ENCODE assay signal across 20 cellular contexts in genomic region chr19:16091546-16092475, GRCh38. TPM values are rescaled to one million over a fixed set of nuclear protein-coding genes. Genes with fewer than 3 reads are reported as not detected.
DNase-seq lines count a peak whose midpoint lies in the region; ATAC-seq and TF ChIP-seq lines count a peak whose summit lies in the region.
"Had no signal": no experiment of that assay in that cellular context is flagged by ENCODE, and none has a peak within 500 bp of the region (broad histone marks: within the 10 kb centered on the region; RNA-seq: fewer than 3 reads in every experiment).

No MANE protein-coding gene starts in this region.

- no peak overlapping the region for H3K4ac ChIP-seq in trophoblast cell (ENCODE audit: low read depth, low read length)

- no peak overlapping the region for H3K18ac ChIP-seq in trophoblast cell (ENCODE audit: low read length)

- H2AFZ ChIP-seq in trophoblast cell (ENCODE audit: insufficient read depth, low read length, poor library complexity) = no peak overlapping the region

- peak overlapping the region; percentile 79; the same call in 1 of the 2 replicates for H3K27ac ChIP-seq in BLaER1
- peak overlapping the region; percentile 36 for H3K27ac ChIP-seq in brain microvascular endothelial cell
- H3K27ac ChIP-seq in trophoblast cell (ENCODE audit: low read depth, low read length) = peak overlapping the region; percentile 43
- no peak overlapping the region for H3K27ac ChIP-seq in caudate nucleus (ENCODE audit: low read depth, low read length)
- H3K27ac ChIP-seq: HL-60 had no signal

- WGBS in trophoblast cell (ENCODE audit: extremely low coverage, insufficient coverage, insufficient read length) = no CpG with 5 or more reads among the region's 13 CpGs

- no peak for TF ChIP-seq CTCF in brain microvascular endothelial cell (IDR thresholded peaks at IDR 0.05; ENCODE audit: low read depth, low read length, missing control alignments)

- no peak overlapping the region for H3K23ac ChIP-seq in trophoblast cell (ENCODE audit: low read length)

- in situ Hi-C loops in brain microvascular endothelial cell (cut with HindIII; ENCODE audit: low pct_ligation_motif_present, low sequenced_read_pairs) = no loop called here
- in situ Hi-C loops in G401 (cut with HindIII; ENCODE audit: low sequenced_read_pairs) = no loop called here

- H4K91ac ChIP-seq in trophoblast cell (ENCODE audit: low read depth, low read length) = no peak overlapping the region

- peaks cover 98% of the 10 kb centered on the region for H3K4me1 ChIP-seq in BLaER1
- H3K4me1 ChIP-seq in trophoblast cell (ENCODE audit: control insufficient read depth in 1 of 2, insufficient read depth in 2 of 2, low read length in 2 of 2) = peaks cover 13 to 32% of the 10 kb centered on the region in 2 experiments
- H3K4me1 ChIP-seq: BE2C had no signal

- H3K79me1 ChIP-seq in trophoblast cell (ENCODE audit: low read length) = no peaks in the 10 kb centered on the region

- no peak overlapping the region for H4K8ac ChIP-seq in trophoblast cell (ENCODE audit: low read depth, low read length)

- no peak overlapping the region for H3K14ac ChIP-seq in trophoblast cell (ENCODE audit: low read length)

- H3K4me2 ChIP-seq in BLaER1 (peak overlapping the region; percentile 29), trophoblast cell (ENCODE audit: low read length) (no peak overlapping the region)

- H4K20me1 ChIP-seq in BLaER1 = peaks cover 5% of the 10 kb centered on the region

- H4K12ac ChIP-seq in trophoblast cell (ENCODE audit: low read depth, low read length) = no peak overlapping the region

- no peak overlapping the region for H2BK120ac ChIP-seq in trophoblast cell (ENCODE audit: insufficient read depth, low read length, poor library complexity)

- H3K9ac ChIP-seq in BLaER1 (no peak overlapping the region; the same call in 1 of the 2 replicates), trophoblast cell (ENCODE audit: low read length) (no peak overlapping the region)

- no peak overlapping the region for H2BK12ac ChIP-seq in trophoblast cell (ENCODE audit: low read length)

- H2AK5ac ChIP-seq in trophoblast cell (ENCODE audit: low read length) = no peak overlapping the region

- DNase-seq in brain microvascular endothelial cell (no peak), trophoblast cell (peak; percentile 62 to 68), caudate nucleus (lab: John Stamatoyannopoulos, UW) (no peak), G401 (ENCODE audit: low spot score) (no peak)
- DNase-seq: activated naive CD4-positive, alpha-beta T cell treated with anti-CD3 and anti-CD28 coated beads, Interleukin-2, amount 50 U/mL, for 16 hours; BE2C; DMS53; mammary epithelial cell; NCI-H1092; NCI-H526 had no signal

- H3K36me3 ChIP-seq in BLaER1 (peaks cover 98% of the 10 kb centered on the region), brain microvascular endothelial cell (replicated peaks) (peaks cover 98% of the 10 kb centered on the region), trophoblast cell (ENCODE audit: control insufficient read depth in 1 of 2, insufficient read depth in 2 of 2, low read length in 2 of 2) (peaks cover 85 to 94% of the 10 kb centered on the region in 2 experiments)

- ATAC-seq in GM18505 (IDR thresholded peaks at IDR 0.05; ENCODE audit: unreplicated experiment) (no peak), GM18868 (IDR thresholded peaks at IDR 0.05; ENCODE audit: unreplicated experiment) (no peak), HG03571 (IDR thresholded peaks at IDR 0.05; ENCODE audit: unreplicated experiment) (no peak)
- ATAC-seq: esophagus mucosa, right cardiac atrium, SK-N-SH treated with all-trans-retinoic acid at 6 μM for 48 hours had no signal

- H2BK5ac ChIP-seq in trophoblast cell (ENCODE audit: low read depth, low read length, poor library complexity) = no peak overlapping the region

- H3K4me3 ChIP-seq in BLaER1 (no peak overlapping the region), brain microvascular endothelial cell (ENCODE audit: low read depth, low read length) (no peak overlapping the region), trophoblast cell (ENCODE audit: low read depth, low read length) (no peak overlapping the region)

- TF ChIP-seq POLR2A in GM18505 (IDR thresholded peaks at IDR 0.05; ENCODE audit: borderline replicate concordance, extremely low read depth, insufficient read depth, insufficient read length) = peak; percentile 13

- no peaks in the 10 kb centered on the region for H3K79me2 ChIP-seq in trophoblast cell (ENCODE audit: control insufficient read depth, insufficient read depth, low read length, poor library complexity)

- H3K27me3 ChIP-seq in BLaER1 (no peaks in the 10 kb centered on the region), brain microvascular endothelial cell (replicated peaks) (no peaks in the 10 kb centered on the region), trophoblast cell (ENCODE audit: insufficient read depth, low read length) (no peaks in the 10 kb centered on the region)
- H3K27me3 ChIP-seq: BE2C had no signal

- H3K9me3 ChIP-seq in BLaER1 (no peaks in the 10 kb centered on the region), trophoblast cell (ENCODE audit: insufficient read depth, low read depth, low read length) (no peaks in the 10 kb centered on the region)
- H3K9me3 ChIP-seq: BE2C had no signal

RNA-seq across cellular contexts. Expression of gene TPM4, which starts 15.5 kb away (rescaled TPM):
- 859 and 864 TPM in 2 replicates for polyA plus RNA-seq in trophoblast cell (2013)
- total RNA-seq in G401 (2014; rRNA removed; shearing (Covaris generic)) = 367 and 385 TPM in 2 replicates

RNA-seq across cellular contexts. Expression of gene RAB8A, which starts 19.9 kb away (rescaled TPM):
- polyA plus RNA-seq in trophoblast cell (2013) = 61.7 and 61.9 TPM in 2 replicates
- total RNA-seq in G401 (2014; rRNA removed; shearing (Covaris generic)) = 92.9 and 111 TPM in 2 replicates

RNA-seq across cellular contexts. Expression of gene HSH2D, which starts 51.7 kb away (rescaled TPM):
- polyA plus RNA-seq in trophoblast cell (2013) = 0.10 and 0.17 TPM in 2 replicates
- total RNA-seq in G401 (2014; rRNA removed; shearing (Covaris generic)) = not detected in 2 replicates
- total RNA-seq: dermis microvascular lymphatic vessel endothelial cell had no signal
- polyA plus RNA-seq: neural cell had no signal

Comparison
In these comparisons a context has a peak if more than half of its experiments do, and no peak if none do; other contexts are left out.
1. DNase-seq: peak in trophoblast cell (2 of 2); none in brain microvascular endothelial cell (single experiment), caudate nucleus (0 of 61) and G401 (single experiment).